ENCODE assay signal across 12 cellular contexts in the genomic region with DNA sequence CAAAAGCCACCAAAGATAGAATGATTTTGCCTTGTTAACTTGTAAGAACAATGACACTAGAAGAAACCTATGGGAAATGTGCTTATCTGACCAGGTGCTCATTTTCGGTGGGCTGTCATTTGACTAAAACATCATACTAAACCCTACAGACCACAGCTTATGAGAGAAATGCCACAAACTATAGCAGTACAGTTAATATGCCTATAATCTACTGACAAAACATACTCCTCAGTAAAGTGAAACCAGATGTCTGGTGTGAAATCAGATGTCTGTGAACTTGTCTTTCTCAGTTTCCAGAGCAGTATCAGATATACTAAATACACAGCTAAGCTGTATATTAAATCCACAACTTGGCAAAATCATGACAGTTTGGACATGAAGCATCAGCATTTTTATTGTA. TPM values are rescaled to one million over a fixed set of nuclear protein-coding genes. Genes with fewer than 3 reads are reported as not detected.
DNase-seq lines count a peak whose midpoint lies in the region; ATAC-seq and TF ChIP-seq lines count a peak whose summit lies in the region.
"Had no signal": no experiment of that assay in that cellular context is flagged by ENCODE, and none has a peak within 500 bp of the region (broad histone marks: within the 10 kb centered on the region; RNA-seq: fewer than 3 reads in every experiment).

No MANE protein-coding gene starts in this region.

- H3K36me3 Mint-ChIP-seq in immature natural killer cell: peaks cover 18 to 30% (median 20%) of the 10 kb centered on the region in 3 donors

- no peaks in the 10 kb centered on the region for H3K9me3 Mint-ChIP-seq in immature natural killer cell

- no peak overlapping the region for H3K4me3 ChIP-seq in HFF-Myc (replicated peaks; ENCODE audit: low read depth, low read length)
- no peak overlapping the region for H3K4me3 ChIP-seq in foreskin fibroblast (ENCODE audit: low read depth in 1 of 2, low read length in 2 of 2)
- H3K4me3 ChIP-seq: lung, skin epidermis, thoracic aorta had no signal

- H3K27me3 Mint-ChIP-seq in immature natural killer cell (ENCODE audit: low read depth in 3 of 3): peaks cover 0 to 7% (median 4%) of the 10 kb centered on the region in 3 donors

- ATAC-seq in GM18907 (IDR thresholded peaks at IDR 0.05; ENCODE audit: unreplicated experiment) (peak; percentile 73), HG03469 (IDR thresholded peaks at IDR 0.05; ENCODE audit: unreplicated experiment) (peak; percentile 66)

- H3K4me1 Mint-ChIP-seq in immature natural killer cell: peaks cover 30 to 45% of the 10 kb centered on the region in 2 donors

- DNase-seq in HFF-Myc (ENCODE audit: extremely low read depth, low read depth) (peak; percentile 19), foreskin fibroblast (peak; percentile 20 to 62), NCI-H1694 treated with DMSO at 0.1 percent for 48 hours (lab: John Stamatoyannopoulos, UW) (no peak), immature natural killer cell (no peak), hepatic stellate cell (ENCODE audit: low spot score) (no peak), foreskin melanocyte (no peak)
- DNase-seq: SHP77 treated with DMSO at 0.1 percent for 48 hours had no signal

- H3K27ac Mint-ChIP-seq in immature natural killer cell: peak overlapping the region in 1 of 6 donors; percentile 25

- H3K4me3 Mint-ChIP-seq in immature natural killer cell: no peak overlapping the region

- TF ChIP-seq CTCF in HFF-Myc (IDR thresholded peaks at IDR 0.05; ENCODE audit: low read depth, low read length, missing control alignments) (no peak), foreskin fibroblast (IDR thresholded peaks at IDR 0.05; ENCODE audit: low read depth, low read length) (no peak)

RNA-seq across cellular contexts. Expression of a gene that starts 3.3 kb away (rescaled TPM):
- 10 to 100 TPM in 2 of 3 donors, not detected in 1; 17.0 to 20.7 TPM for polyA plus RNA-seq in immature natural killer cell

Comparison
In these comparisons a context has a peak if more than half of its experiments do, and no peak if none do; other contexts are left out.
1. DNase-seq: peak in HFF-Myc (single experiment) and foreskin fibroblast (2 of 2); none in NCI-H1694 treated with DMSO at 0.1 percent for 48 hours (single experiment), immature natural killer cell (0 of 3), hepatic stellate cell (single experiment) and foreskin melanocyte (single experiment).